In the genomic region with DNA sequence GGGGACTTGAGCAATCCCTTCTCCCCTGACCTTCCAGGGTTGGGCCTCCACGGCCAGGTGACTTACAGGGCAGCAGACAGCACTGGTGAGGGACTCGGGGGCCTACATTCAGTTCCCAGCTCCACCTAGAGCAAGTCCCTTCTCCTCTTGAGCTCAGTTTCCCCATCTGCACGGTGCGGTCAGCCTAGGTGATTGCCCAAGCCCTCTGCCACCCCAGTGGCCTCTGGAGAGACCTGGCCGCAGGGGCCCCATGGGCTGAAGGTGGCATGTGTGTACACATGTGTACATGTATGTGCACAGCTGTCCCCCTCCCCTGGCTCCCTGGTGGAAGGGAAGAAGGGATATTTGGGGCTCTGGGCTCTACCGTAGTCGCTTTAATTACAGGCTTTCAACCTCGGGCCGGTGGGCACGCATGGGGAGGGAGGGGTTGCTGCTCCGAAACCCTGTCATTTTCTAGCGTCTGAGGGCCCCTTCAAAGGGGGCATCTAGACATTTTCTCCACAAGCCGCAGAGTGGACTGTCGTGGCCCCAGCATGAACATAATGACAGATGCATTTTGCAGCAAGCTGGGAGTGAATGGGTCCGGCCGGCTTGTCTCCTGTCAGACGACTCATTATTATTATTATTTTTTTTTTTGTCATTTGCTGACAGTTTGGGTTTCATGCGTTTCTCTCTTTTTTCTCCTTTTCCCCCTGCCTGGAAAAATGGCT, we compare ENCODE assay signal across 26 cellular contexts. TPM values are rescaled to one million over a fixed set of nuclear protein-coding genes. Genes with fewer than 3 reads are reported as not detected.
"Had no signal": no experiment of that assay in that cellular context is flagged by ENCODE, and none has a peak within 500 bp of the region (broad histone marks: within the 10 kb centered on the region; RNA-seq: fewer than 3 reads in every experiment).

No MANE protein-coding gene starts in this region.

- H3K9me3 ChIP-seq: gastrocnemius medialis, mucosa of descending colon, ovary, psoas muscle, sigmoid colon, stomach, thyroid gland had no signal

- H3K36me3 ChIP-seq: neural progenitor cell, ovary had no signal

- H3K27me3 ChIP-seq: gastrocnemius medialis, neural progenitor cell, ovary, sigmoid colon, stomach, thyroid gland had no signal

- H3K4me3 ChIP-seq: gastrocnemius medialis, lung, mucosa of descending colon, neural progenitor cell, ovary, psoas muscle, sigmoid colon, stomach, thyroid gland had no signal

- H2AFZ ChIP-seq: neural progenitor cell had no signal

- H3K4me2 ChIP-seq: neural progenitor cell had no signal

- H3K4me1 ChIP-seq: gastrocnemius medialis, psoas muscle, sigmoid colon, stomach, thyroid gland had no signal

- ATAC-seq: esophagus mucosa; gastrocnemius medialis; mucosa of descending colon; natural killer cell treated with Interleukin-12 subunit alpha and Interleukin-12 subunit beta and Interleukin-15 and Interleukin-18, amount 100 ng/mL, for 72 hours; psoas muscle; stimulated activated effector memory CD8-positive, alpha-beta T cell treated with anti-CD3 and anti-CD28 coated beads, Interleukin-12 subunit alpha, Interleukin-12 subunit beta, amount 100 ng/mL, for 72 hours had no signal

- H3K27ac ChIP-seq: epithelial cell of prostate, gastrocnemius medialis, neural progenitor cell, ovary, psoas muscle, sigmoid colon, stomach, thyroid gland had no signal

- DNase-seq: cortex of kidney; endodermal cell; foreskin fibroblast; gastrocnemius medialis; head of caudate nucleus; mucosa of descending colon; naive B cell; nucleus accumbens; posterior cingulate gyrus; psoas muscle; right cardiac atrium; sigmoid colon; stimulated activated CD4-positive, alpha-beta T cell treated with anti-CD3 and anti-CD28 coated beads, Interleukin-2, amount 100 ng/mL, for 24 hours; stimulated activated CD4-positive, alpha-beta T cell treated with anti-CD3 and anti-CD28 coated beads, Interleukin-4, amount 100 ng/mL, for 24 hours; stimulated activated naive CD4-positive, alpha-beta T cell treated with Interleukin-2 at 50 U/mL for 16 hours; stomach; thyroid gland; trophoblast cell had no signal

- FAIRE-seq: keratinocyte had no signal

- H3K9ac ChIP-seq: neural progenitor cell had no signal

RNA-seq across cellular contexts. Expression of gene ASS1, which starts 44.0 kb away (rescaled TPM):
- total RNA-seq: natural killer cell treated with Interleukin-12 subunit alpha and Interleukin-12 subunit beta and Interleukin-15 and Interleukin-18, amount 100 ng/mL, for 72 hours had no signal
